ENCODE assay signal across 12 cellular contexts in the genomic region with DNA sequence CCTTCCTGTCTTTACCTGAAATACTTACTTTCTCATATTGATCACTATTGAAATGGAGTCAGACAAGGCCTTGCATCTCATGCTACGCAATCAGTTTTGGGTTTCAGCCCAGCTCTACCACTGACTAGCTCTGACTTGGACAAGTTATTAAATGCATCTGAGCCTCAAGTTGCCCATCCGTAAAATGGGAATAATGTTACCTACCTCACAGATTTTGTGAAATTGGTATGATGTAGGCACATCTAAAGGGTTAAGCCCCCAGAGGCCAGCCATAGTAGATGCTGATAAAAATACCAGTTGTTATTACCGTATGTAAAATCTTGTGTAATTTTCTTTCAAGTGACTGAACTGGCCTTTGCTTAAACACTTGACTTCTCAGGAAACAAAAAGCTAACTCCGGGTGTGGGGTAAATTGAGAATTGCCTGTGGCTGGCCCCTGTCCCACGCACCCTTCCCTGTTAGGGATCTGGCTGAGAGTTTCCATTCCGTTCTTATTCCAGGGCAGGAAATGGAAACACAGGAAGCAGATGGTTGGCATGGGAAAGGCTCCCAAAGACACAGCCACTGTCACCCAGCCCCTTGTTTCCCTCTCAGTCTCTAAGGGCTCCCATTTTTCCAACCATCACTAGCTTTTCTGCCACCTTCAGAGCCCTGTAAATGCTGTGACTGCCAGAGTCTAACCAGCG. TPM values are rescaled to one million over a fixed set of nuclear protein-coding genes. Genes with fewer than 3 reads are reported as not detected.
DNase-seq lines count a peak whose midpoint lies in the region; ATAC-seq and TF ChIP-seq lines count a peak whose summit lies in the region.
"Had no signal": no experiment of that assay in that cellular context is flagged by ENCODE, and none has a peak within 500 bp of the region (broad histone marks: within the 10 kb centered on the region; RNA-seq: fewer than 3 reads in every experiment).

No MANE protein-coding gene starts in this region.

- peak overlapping the region; percentile 90 for H3K27ac Mint-ChIP-seq in activated naive CD8-positive, alpha-beta T cell treated with anti-CD3 and anti-CD28 coated beads, Interleukin-2, amount 10 ng/mL, durations not matched to agents 7 days and 5 days
- peak overlapping the region; percentile 97 for H3K27ac Mint-ChIP-seq in memory B cell

- DNase-seq in right cardiac atrium = no peak
- DNase-seq in left ventricle myocardium superior = no peak
- DNase-seq in activated naive CD8-positive, alpha-beta T cell treated with anti-CD3 and anti-CD28 coated beads, Interleukin-2, amount 10 ng/mL, durations not matched to agents 7 days and 5 days = no peak
- DNase-seq in memory B cell (ENCODE audit: low spot score in 2 of 2) = no peak
- no peak for DNase-seq in vagina (ENCODE audit: extremely low spot score in 2 of 2)
- no peak for DNase-seq in OCI-LY7 (ENCODE audit: low spot score)
- DNase-seq: activated CD4-positive, alpha-beta T cell treated with anti-CD3 and anti-CD28 coated beads for 4 hours; COR-L47; NCI-H446 had no signal

- H3K4me3 Mint-ChIP-seq in activated naive CD8-positive, alpha-beta T cell treated with anti-CD3 and anti-CD28 coated beads, Interleukin-2, amount 10 ng/mL, durations not matched to agents 7 days and 5 days = peak overlapping the region; percentile 89
- H3K4me3 Mint-ChIP-seq in memory B cell = no peak overlapping the region

- no peaks in the 10 kb centered on the region for H3K79me2 ChIP-seq in OCI-LY7 (ENCODE audit: insufficient read depth, low read depth, low read length)

- H3K4me2 ChIP-seq in OCI-LY7 (ENCODE audit: low read length) = no peak overlapping the region

- no peak overlapping the region for H3K4me3 ChIP-seq in right cardiac atrium (ENCODE audit: low read length)
- H3K4me3 ChIP-seq in vagina = no peak overlapping the region
- no peak overlapping the region for H3K4me3 ChIP-seq in OCI-LY7 (ENCODE audit: low read depth, low read length, poor library complexity, severe bottlenecking)
- H3K4me3 ChIP-seq: ascending aorta had no signal

- H3K9me3 ChIP-seq in right cardiac atrium (ENCODE audit: control insufficient read depth, low read length) = no peaks in the 10 kb centered on the region
- no peaks in the 10 kb centered on the region for H3K9me3 ChIP-seq in vagina
- no peaks in the 10 kb centered on the region for H3K9me3 ChIP-seq in OCI-LY7 (ENCODE audit: low read length)
- H3K9me3 ChIP-seq: ascending aorta had no signal

- WGBS in right cardiac atrium = 63% methylated on average over 7 of the region's 7 CpGs

- intact Hi-C loops in right cardiac atrium (cut with DNase I) = no loop called here
- intact Hi-C loops in left ventricle myocardium superior (cut with micrococcal nuclease) = no loop called here
- intact Hi-C loops in vagina (cut with DNase I) = loop anchor here (5.0 to 10.0 kb wide), 2 partner anchors 42 to 190 kb away; no protein-coding TSS in a partner anchor
- intact Hi-C loops in OCI-LY7 (cut with micrococcal nuclease; ENCODE audit: unreplicated experiment) = loop anchor here (2.0 kb wide), 1 partner anchor 42 kb away; no protein-coding TSS in a partner anchor

- H3K36me3 ChIP-seq in vagina (peaks cover 0 to 4% of the 10 kb centered on the region in 2 donors), OCI-LY7 (ENCODE audit: insufficient read depth, low read length) (no peaks in the 10 kb centered on the region)

- no peaks in the 10 kb centered on the region for H3K27me3 Mint-ChIP-seq in activated naive CD8-positive, alpha-beta T cell treated with anti-CD3 and anti-CD28 coated beads, Interleukin-2, amount 10 ng/mL, durations not matched to agents 7 days and 5 days
- no peaks in the 10 kb centered on the region for H3K27me3 Mint-ChIP-seq in memory B cell

- H3K4me1 Mint-ChIP-seq in activated naive CD8-positive, alpha-beta T cell treated with anti-CD3 and anti-CD28 coated beads, Interleukin-2, amount 10 ng/mL, durations not matched to agents 7 days and 5 days = peaks cover 69% of the 10 kb centered on the region
- peaks cover 25% of the 10 kb centered on the region for H3K4me1 Mint-ChIP-seq in memory B cell

- no peaks in the 10 kb centered on the region for H3K9me2 ChIP-seq in OCI-LY7 (ENCODE audit: insufficient read depth, low read length)

- H4K20me1 ChIP-seq in OCI-LY7 (ENCODE audit: insufficient read depth, low read length) = no peaks in the 10 kb centered on the region

- ATAC-seq in right cardiac atrium = peak in 1 of 2 donors; percentile 6
- no peak for ATAC-seq in left ventricle myocardium superior
- ATAC-seq in activated naive CD8-positive, alpha-beta T cell treated with anti-CD3 and anti-CD28 coated beads, Interleukin-2, amount 10 ng/mL, durations not matched to agents 7 days and 5 days (ENCODE audit: low read depth) = no peak
- ATAC-seq in memory B cell (ENCODE audit: low read depth) = no peak
- ATAC-seq in HG03095 (IDR thresholded peaks at IDR 0.05; ENCODE audit: unreplicated experiment) = no peak
- ATAC-seq in GM18505 (IDR thresholded peaks at IDR 0.05; ENCODE audit: unreplicated experiment) = no peak

- H3K27ac ChIP-seq in right cardiac atrium (ENCODE audit: low read length) (peak overlapping the region; percentile 43), vagina (peak overlapping the region; percentile 68), OCI-LY7 (ENCODE audit: low read depth, low read length, poor library complexity, severe bottlenecking) (no peak overlapping the region)

- no peaks in the 10 kb centered on the region for H3K9me3 Mint-ChIP-seq in activated naive CD8-positive, alpha-beta T cell treated with anti-CD3 and anti-CD28 coated beads, Interleukin-2, amount 10 ng/mL, durations not matched to agents 7 days and 5 days
- no peaks in the 10 kb centered on the region for H3K9me3 Mint-ChIP-seq in memory B cell

- no peak for TF ChIP-seq POLR2A in vagina (IDR thresholded peaks at IDR 0.05)
- TF ChIP-seq POLR2A in GM18505 (IDR thresholded peaks at IDR 0.05; ENCODE audit: borderline replicate concordance, extremely low read depth, insufficient read depth, insufficient read length) = no peak

- POLR2A ChIA-PET in activated naive CD8-positive, alpha-beta T cell treated with anti-CD3 and anti-CD28 coated beads, Interleukin-2, amount 10 ng/mL, durations not matched to agents 7 days and 5 days (lab: Charles Lee) = interaction anchor here (0.8 to 2.2 kb wide), 5 partner anchors 14 to 172 kb away, joined by 4 to 8 read pairs (median 5); partner anchors contain the start of gene SMC3
- POLR2A ChIA-PET in OCI-LY7 (lab: Charles Lee) = interaction anchor here (0.5 to 1.5 kb wide), 8 partner anchors 8 to 314 kb away, joined by 3 to 5 read pairs (median 3); no protein-coding TSS in a partner anchor

- no peak for TF ChIP-seq CTCF in vagina (IDR thresholded peaks at IDR 0.05)
- TF ChIP-seq CTCF in OCI-LY7 (conservative IDR thresholded peaks at IDR 0.05; ENCODE audit: low read length) = no peak

- H2AFZ ChIP-seq in OCI-LY7 (ENCODE audit: low read length) = no peak overlapping the region

- H3K27me3 ChIP-seq in right cardiac atrium (ENCODE audit: control insufficient read depth, insufficient read depth) = no peaks in the 10 kb centered on the region
- H3K27me3 ChIP-seq in vagina = no peaks in the 10 kb centered on the region
- H3K27me3 ChIP-seq: ascending aorta had no signal

- peaks cover 37% of the 10 kb centered on the region for H3K4me1 ChIP-seq in right cardiac atrium (ENCODE audit: control insufficient read depth, insufficient read depth, low read length)
- peaks cover 44% of the 10 kb centered on the region for H3K4me1 ChIP-seq in vagina
- H3K4me1 ChIP-seq in OCI-LY7 (ENCODE audit: insufficient read depth, low read length, poor library complexity, severe bottlenecking) = peaks cover 30% of the 10 kb centered on the region

- no TSS peak for BruUV-seq in OCI-LY7 (replicated peaks; lab: Mats Ljungman, UMichigan)

- peaks cover 48% of the 10 kb centered on the region for H3K36me3 Mint-ChIP-seq in activated naive CD8-positive, alpha-beta T cell treated with anti-CD3 and anti-CD28 coated beads, Interleukin-2, amount 10 ng/mL, durations not matched to agents 7 days and 5 days
- H3K36me3 Mint-ChIP-seq in memory B cell = peaks cover 3% of the 10 kb centered on the region

- CTCF ChIA-PET in OCI-LY7 (lab: Charles Lee; ENCODE audit: unreplicated experiment) = no interaction called here

RNA-seq across cellular contexts. Expression of gene DUSP5, which starts 7.6 kb away (rescaled TPM):
- total RNA-seq in right cardiac atrium = 10 to 100 TPM in 3 of 4 donors, 1 to 10 TPM in 1; 9.8 to 25.6 (median 18.7) TPM
- 16.8 TPM for polyA plus RNA-seq in right cardiac atrium
- total RNA-seq in left ventricle myocardium superior = 7.1 TPM
- 10 to 100 TPM; 23.1 to 24.3 TPM for total RNA-seq in activated naive CD8-positive, alpha-beta T cell treated with anti-CD3 and anti-CD28 coated beads, Interleukin-2, amount 10 ng/mL, durations not matched to agents 7 days and 5 days
- total RNA-seq in vagina = 75.1 TPM
- total RNA-seq in OCI-LY7 (2014; rRNA removed; shearing (Covaris generic)) = 0.06 and 0.08 TPM in 2 replicates
- 0.28 and 0.97 TPM in 2 replicates for total RNA-seq in OCI-LY7 (2022)

Comparison
In these comparisons a context has a peak if more than half of its experiments do, and no peak if none do; other contexts are left out.
1. intact Hi-C loops: an anchor here in vagina (5.0 to 10.0 kb wide) and OCI-LY7 (2.0 kb wide); none called in right cardiac atrium and left ventricle myocardium superior.